In genomic region chr20:33865761-33866160, GRCh38 we compare ENCODE assay signal across 26 cellular contexts.
"Had no signal": no experiment of that assay in that cellular context is flagged by ENCODE, and none has a peak within 500 bp of the region (broad histone marks: within the 10 kb centered on the region; RNA-seq: fewer than 3 reads in every experiment).

No MANE protein-coding gene starts in this region.

- H3K4me3 ChIP-seq: stomach, suprapubic skin, testis, thoracic aorta, thyroid gland, tibial artery, tibial nerve, transverse colon, upper lobe of left lung, upper lobe of right lung, uterus, vagina had no signal

- H3K9me3 ChIP-seq: stomach, suprapubic skin, testis, thoracic aorta, thyroid gland, tibial artery, tibial nerve, transverse colon, upper lobe of left lung, upper lobe of right lung, uterus, vagina had no signal

- H3K27ac ChIP-seq: stomach, suprapubic skin, testis, thoracic aorta, thyroid gland, tibial artery, tibial nerve, transverse colon, upper lobe of left lung, upper lobe of right lung, uterus, vagina had no signal

- H3K36me3 ChIP-seq: stomach, suprapubic skin, thoracic aorta, thyroid gland, tibial artery, tibial nerve, transverse colon, upper lobe of left lung, upper lobe of right lung, uterus, vagina had no signal

- DNase-seq: stimulated activated CD4-positive, alpha-beta T cell treated with anti-CD3 and anti-CD28 coated beads, Interleukin-2, amount 100 ng/mL, for 48 hours; stimulated activated CD4-positive, alpha-beta T cell treated with anti-CD3 and anti-CD28 coated beads, Interleukin-4, amount 100 ng/mL, for 1 hour; stimulated activated CD4-positive, alpha-beta T cell treated with anti-CD3 and anti-CD28 coated beads, Interleukin-4, amount 100 ng/mL, for 24 hours; stimulated activated CD4-positive, alpha-beta T cell treated with anti-CD3 and anti-CD28 coated beads, Interleukin-4, amount 100 ng/mL, for 4 hours; stimulated activated CD8-positive, alpha-beta memory T cell treated with anti-CD3 and anti-CD28 coated beads, Interleukin-4, amount 100 ng/mL, for 48 hours; stimulated activated naive B cell treated with anti-CD40 and anti-IgM and Interleukin-4, amounts not matched to agents 10 μg/mL and 1 μg/mL and 100 μg/mL, for 72 hours; stimulated activated naive CD4-positive, alpha-beta T cell; stimulated activated naive CD4-positive, alpha-beta T cell treated with Interleukin-2 at 50 U/mL for 16 hours; stimulated activated naive CD8-positive, alpha-beta T cell treated with anti-CD3 and anti-CD28 coated beads, Interleukin-15, amount 100 ng/mL, for 72 hours; stimulated activated naive CD8-positive, alpha-beta T cell treated with anti-CD3 and anti-CD28 coated beads, Interleukin-15, Interleukin-2, amounts not matched to agents 100 U/mL and 50 U/mL, for 24 hours; stomach; substantia nigra; testis; thyroid gland; tibial artery; transverse colon; upper lobe of left lung; upper lobe of right lung; uterus had no signal

- FAIRE-seq: urothelium cell line had no signal

- ATAC-seq: stimulated activated effector memory CD8-positive, alpha-beta T cell treated with anti-CD3 and anti-CD28 coated beads, Interleukin-12 subunit alpha, Interleukin-12 subunit beta, amount 100 ng/mL, for 72 hours; stimulated activated memory B cell treated with anti-CD40 and anti-IgM and Interleukin-4, amounts not matched to agents 10 μg/mL and 1 μg/mL and 100 μg/mL, for 72 hours; stimulated activated naive B cell treated with anti-CD40 and anti-IgM and Interleukin-4, amounts not matched to agents 10 μg/mL and 1 μg/mL and 100 μg/mL, for 72 hours; stimulated activated naive CD8-positive, alpha-beta T cell treated with anti-CD3 and anti-CD28 coated beads, Interleukin-15, amount 100 ng/mL, for 72 hours; stimulated activated naive CD8-positive, alpha-beta T cell treated with anti-CD3 and anti-CD28 coated beads, Interleukin-15, Interleukin-2, amounts not matched to agents 100 U/mL and 50 U/mL, for 24 hours; upper lobe of right lung had no signal

- H3K4me1 ChIP-seq: suprapubic skin had no signal

- H3K27me3 ChIP-seq: stomach, suprapubic skin, testis, thyroid gland, tibial artery, tibial nerve, transverse colon, upper lobe of left lung, upper lobe of right lung, uterus, vagina had no signal
